In the genomic region with DNA sequence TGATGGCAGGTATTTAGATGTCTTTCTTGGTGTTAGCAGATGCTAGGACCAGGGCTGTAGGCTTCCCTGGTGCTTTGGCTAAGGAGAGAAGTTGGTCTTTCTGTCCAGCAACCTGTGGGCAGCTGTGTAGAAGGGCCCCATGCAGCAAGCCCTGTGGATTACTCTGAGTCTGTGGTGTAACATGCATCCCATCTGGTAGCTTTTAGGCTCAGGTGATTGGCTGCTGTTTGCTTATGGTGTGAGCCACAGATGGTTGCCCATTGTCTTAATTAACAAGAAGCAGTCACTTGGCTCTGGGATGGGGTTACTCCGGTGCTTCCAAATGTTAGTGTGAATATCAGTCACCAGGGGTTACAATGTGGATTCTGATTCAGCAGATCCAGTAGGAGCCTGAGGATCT, we compare ENCODE assay signal across 14 cellular contexts.
"Had no signal": no experiment of that assay in that cellular context is flagged by ENCODE, and none has a peak within 500 bp of the region (broad histone marks: within the 10 kb centered on the region; RNA-seq: fewer than 3 reads in every experiment).

No MANE protein-coding gene starts in this region.

- H3K4me3 ChIP-seq: right atrium auricular region, transverse colon had no signal

- H3K4me3 Mint-ChIP-seq: activated CD4-positive, alpha-beta T cell treated with anti-CD3 and anti-CD28 coated beads for 36 hours; activated CD8-positive, alpha-beta T cell treated with anti-CD3 and anti-CD28 coated beads for 36 hours; activated T-cell treated with anti-CD3 and anti-CD28 coated beads, Interleukin-2, amount 50 U/mL, for 4 hours; immature natural killer cell; nephron progenitor cell had no signal

- DNase-seq: activated CD4-positive, alpha-beta T cell treated with anti-CD3 and anti-CD28 coated beads for 36 hours; activated CD8-positive, alpha-beta T cell treated with anti-CD3 and anti-CD28 coated beads for 36 hours; activated effector memory CD4-positive, alpha-beta T cell treated with Interleukin-2 at 50 U/mL for 16 hours; activated naive CD4-positive, alpha-beta T cell treated with anti-CD3 and anti-CD28 coated beads, Interleukin-2, amount 50 U/mL, for 16 hours; activated T-cell treated with anti-CD3 and anti-CD28 coated beads, Interleukin-2, amount 50 U/mL, for 4 hours; immature natural killer cell; nephron progenitor cell; stimulated activated CD4-positive, alpha-beta T cell treated with anti-CD3 and anti-CD28 coated beads, Interleukin-4, amount 100 ng/mL, for 24 hours; stimulated activated naive CD4-positive, alpha-beta T cell; T-helper 9 cell; transverse colon had no signal

- FAIRE-seq: endometrium had no signal

- ATAC-seq: activated CD4-positive, alpha-beta T cell treated with anti-CD3 and anti-CD28 coated beads for 36 hours; activated CD8-positive, alpha-beta T cell treated with anti-CD3 and anti-CD28 coated beads for 36 hours; activated T-cell treated with anti-CD3 and anti-CD28 coated beads, Interleukin-2, amount 50 U/mL, for 4 hours had no signal

- H3K27me3 Mint-ChIP-seq: progenitor cell of endocrine pancreas had no signal

- H3K9me3 Mint-ChIP-seq: activated CD8-positive, alpha-beta T cell treated with anti-CD3 and anti-CD28 coated beads for 36 hours; activated T-cell treated with anti-CD3 and anti-CD28 coated beads, Interleukin-2, amount 50 U/mL, for 4 hours had no signal

- H3K27ac Mint-ChIP-seq: activated CD4-positive, alpha-beta T cell treated with anti-CD3 and anti-CD28 coated beads for 36 hours; activated CD8-positive, alpha-beta T cell treated with anti-CD3 and anti-CD28 coated beads for 36 hours; immature natural killer cell; progenitor cell of endocrine pancreas had no signal

- H3K36me3 Mint-ChIP-seq: immature natural killer cell had no signal

- H3K4me1 Mint-ChIP-seq: activated CD4-positive, alpha-beta T cell treated with anti-CD3 and anti-CD28 coated beads for 36 hours; immature natural killer cell had no signal
